In genomic region chr1:11685210-11685752, GRCh38 we compare ENCODE assay signal across 18 cellular contexts. TPM values are rescaled to one million over a fixed set of nuclear protein-coding genes. Genes with fewer than 3 reads are reported as not detected.
DNase-seq lines count a peak whose midpoint lies in the region; ATAC-seq, FAIRE-seq and TF ChIP-seq lines count a peak whose summit lies in the region.
"Had no signal": no experiment of that assay in that cellular context is flagged by ENCODE, and none has a peak within 500 bp of the region (broad histone marks: within the 10 kb centered on the region; RNA-seq: fewer than 3 reads in every experiment).

No MANE protein-coding gene starts in this region.

- no peak overlapping the region for H2BK120ac ChIP-seq in mesenchymal stem cell (ENCODE audit: low read depth, low read length)

- intact Hi-C loops in HepG2 (cut with micrococcal nuclease; ENCODE audit: unreplicated experiment) (no loop called here), right lobe of liver (cut with DNase I) (no loop called here)

- H4K20me1 ChIP-seq in HepG2 (ENCODE audit: insufficient read depth, low read length), result no peaks in the 10 kb centered on the region

- H3K18ac ChIP-seq in mesenchymal stem cell (ENCODE audit: low read depth in 1 of 2, low read length in 2 of 2), result no peak overlapping the region

- no peak overlapping the region for H4K91ac ChIP-seq in mesenchymal stem cell (ENCODE audit: low read length)

- H2AFZ ChIP-seq in HepG2 (ENCODE audit: low read length) (no peak overlapping the region), mesenchymal stem cell (ENCODE audit: low read depth, low read length) (no peak overlapping the region)

- no peak overlapping the region for H2AK5ac ChIP-seq in mesenchymal stem cell (ENCODE audit: low read length, severe bottlenecking)

- H2BK5ac ChIP-seq in mesenchymal stem cell (ENCODE audit: low read depth, low read length, poor library complexity, severe bottlenecking), result no peak overlapping the region

- no peak for TF ChIP-seq RAD21 in HepG2 (CRISPR knock-in tag; IDR thresholded peaks at IDR 0.05)

- TF ChIP-seq CTCF in HepG2 (CRISPR knock-in tag; IDR thresholded peaks at IDR 0.05), result no peak
- no peak for TF ChIP-seq CTCF in right lobe of liver (IDR thresholded peaks at IDR 0.05)

- in situ Hi-C loops in HepG2 (cut with HindIII; ENCODE audit: extremely low pct_ligation_motif_present, low pct_unique_long_range_greater_than_20kb) (no loop called here), SK-MEL-5 (cut with HindIII; ENCODE audit: low pct_unique_long_range_greater_than_20kb, low sequenced_read_pairs) (no loop called here)

- 48% methylated on average over 7 of the region's 7 CpGs for WGBS in HepG2 (ENCODE audit: low lambda C conversion rate)
- WGBS in right lobe of liver (ENCODE audit: insufficient coverage, low coverage, low lambda C conversion rate, missing lambda C conversion rate), result 89% methylated on average over 6 of the region's 7 CpGs
- 90% methylated on average over 6 of the region's 7 CpGs for WGBS in mesenchymal stem cell

- ATAC-seq in HepG2 (no peak), right lobe of liver (no peak), GM18498 (IDR thresholded peaks at IDR 0.05; ENCODE audit: unreplicated experiment) (no peak)

- H3K14ac ChIP-seq in mesenchymal stem cell (ENCODE audit: low read length in 2 of 2), result no peak overlapping the region

- H3K27ac ChIP-seq in HepG2 (ENCODE audit: extremely low read length, insufficient read depth, low read length), result no peak overlapping the region
- no peak overlapping the region for H3K27ac ChIP-seq in right lobe of liver
- H3K27ac ChIP-seq in mesenchymal stem cell (ENCODE audit: low read length, poor library complexity, severe bottlenecking), result no peak overlapping the region
- H3K27ac ChIP-seq: 22Rv1, SK-N-MC had no signal

- CTCF ChIA-PET in HepG2 (lab: Yijun Ruan, JAX; ENCODE audit: low intra/inter-chr PET ratio, low total read pairs), result no interaction called here

- H3K4me3 ChIP-seq in HepG2 (replicated peaks in 1 of 3; ENCODE audit: insufficient read depth in 1 of 3, low read depth in 2 of 3, low read length in 3 of 3) (no peak overlapping the region), right lobe of liver (no peak overlapping the region), mesenchymal stem cell (ENCODE audit: insufficient read depth in 1 of 2, low read depth in 1 of 2, low read length in 2 of 2) (no peak overlapping the region)
- H3K4me3 ChIP-seq: SK-N-MC had no signal

- H4K8ac ChIP-seq in mesenchymal stem cell (ENCODE audit: low read length), result no peak overlapping the region

- peaks cover 20% of the 10 kb centered on the region for H3K4me1 ChIP-seq in HepG2 (ENCODE audit: insufficient read depth, low read length)
- H3K4me1 ChIP-seq in right lobe of liver, result peaks cover 0 to 11% (median 3%) of the 10 kb centered on the region in 4 donors
- peaks cover 13% of the 10 kb centered on the region for H3K4me1 ChIP-seq in mesenchymal stem cell (ENCODE audit: control insufficient read depth, insufficient read depth, low read depth, low read length)

- H3K36me3 ChIP-seq in HepG2 (replicated peaks in 1 of 2; ENCODE audit: control insufficient read depth in 1 of 2, insufficient read depth in 2 of 2, low read length in 2 of 2) (no peaks in the 10 kb centered on the region), right lobe of liver (no peaks in the 10 kb centered on the region), mesenchymal stem cell (ENCODE audit: control insufficient read depth in 1 of 2, insufficient read depth in 2 of 2, low read depth in 1 of 2, low read length in 2 of 2) (no peaks in the 10 kb centered on the region)

- no peak for DNase-seq in HepG2 (ENCODE audit: low spot score)
- no peak for DNase-seq in right lobe of liver
- DNase-seq in SK-MEL-5 (ENCODE audit: low read depth, low spot score), result peak; percentile 28
- DNase-seq in NCI-H2171 (lab: John Stamatoyannopoulos, UW), result no peak
- no peak for DNase-seq in mesenchymal stem cell
- DNase-seq: Caco-2; CD4-positive, alpha-beta T cell; GDM1; IMR-90; NCI-H1105; NCI-H2081; NCI-H446 treated with DMSO at 0.1 percent for 48 hours; Right ventricle myocardium superior had no signal

- TF ChIP-seq EP300 in HepG2 (IDR thresholded peaks at IDR 0.05; ENCODE audit: low read depth in 2 of 2, low read length in 2 of 2) (no peak), HepG2 (CRISPR knock-in tag; IDR thresholded peaks at IDR 0.05; ENCODE audit: borderline replicate concordance) (no peak)

- H3K79me2 ChIP-seq in HepG2 (ENCODE audit: insufficient read depth, low read length), result no peaks in the 10 kb centered on the region

- no peak overlapping the region for H3K23ac ChIP-seq in mesenchymal stem cell (ENCODE audit: low read length in 2 of 2)

- no TSS peak for BruUV-seq in HepG2 (replicated peaks; lab: Mats Ljungman, UMichigan)

- FAIRE-seq in HepG2 (lab: Jason Lieb, UNC), result no peak
- FAIRE-seq: H54 had no signal

- H2BK15ac ChIP-seq in mesenchymal stem cell (ENCODE audit: low read depth, poor library complexity, severe bottlenecking), result no peak overlapping the region

- POLR2A ChIA-PET in HepG2 (lab: Yijun Ruan, JAX), result interaction anchor here (1.5 kb wide), 1 partner anchor 14 kb away, joined by 3 read pairs; no protein-coding TSS in a partner anchor

- no peak overlapping the region for H3K4me2 ChIP-seq in HepG2 (ENCODE audit: low read depth, low read length)
- no peak overlapping the region for H3K4me2 ChIP-seq in mesenchymal stem cell (ENCODE audit: low read length, poor library complexity, severe bottlenecking)

- H3K9me3 ChIP-seq in HepG2 (ENCODE audit: low read length) (no peaks in the 10 kb centered on the region), right lobe of liver (no peaks in the 10 kb centered on the region), mesenchymal stem cell (ENCODE audit: control insufficient read depth, low read length) (no peaks in the 10 kb centered on the region)
- H3K9me3 ChIP-seq: Caco-2 had no signal

- TF ChIP-seq POLR2A in HepG2 (IDR thresholded peaks at IDR 0.05; ENCODE audit: insufficient read depth in 1 of 2, low read depth in 2 of 2, low read length in 2 of 2) (no peak), right lobe of liver (IDR thresholded peaks at IDR 0.05) (no peak)

- H3K79me1 ChIP-seq in mesenchymal stem cell (replicated peaks; ENCODE audit: low read length, poor library complexity, severe bottlenecking), result peaks cover 4% of the 10 kb centered on the region

- no peak overlapping the region for H3K9ac ChIP-seq in HepG2 (ENCODE audit: insufficient read depth, low read depth, low read length)
- H3K9ac ChIP-seq in mesenchymal stem cell (ENCODE audit: low read length), result no peak overlapping the region

- peaks cover 6 to 59% of the 10 kb centered on the region in 2 experiments; a peak in 4 of 5 replicates for H3K27me3 ChIP-seq in HepG2 (ENCODE audit: control insufficient read depth in 1 of 2, insufficient read depth in 2 of 2, low read length in 2 of 2)
- no peaks in the 10 kb centered on the region for H3K27me3 ChIP-seq in right lobe of liver
- H3K27me3 ChIP-seq in mesenchymal stem cell (ENCODE audit: control insufficient read depth in 1 of 2, insufficient read depth in 1 of 2, low read length in 2 of 2), result peaks cover 34 to 53% of the 10 kb centered on the region in 2 experiments

- H3K4ac ChIP-seq in mesenchymal stem cell (ENCODE audit: low read depth in 1 of 2, low read length in 2 of 2), result no peak overlapping the region

- no peak overlapping the region for H2BK12ac ChIP-seq in mesenchymal stem cell (ENCODE audit: low read length in 2 of 2)

RNA-seq across cellular contexts. Expression of gene MAD2L2, which starts 4.3 kb away (rescaled TPM):
- total RNA-seq in HepG2 (2016; rRNA removed; fragmentation: Illumina TruSeq; extraction: Trizol), result 37.6 and 53.8 TPM in 2 replicates
- total RNA-seq in HepG2 (2016; cell fraction: cytosol; rRNA removed; fragmentation: Illumina TruSeq; extraction: Trizol; ENCODE audit: low read depth), result 164 and 195 TPM in 2 replicates
- 34.8 and 55.0 TPM in 2 replicates for total RNA-seq in HepG2 (2016; cell fraction: insoluble cytoplasmic fraction; rRNA removed; fragmentation: Illumina TruSeq; extraction: Trizol)
- total RNA-seq in HepG2 (2016; cell fraction: membrane; rRNA removed; fragmentation: Illumina TruSeq; extraction: Trizol), result 127 and 152 TPM in 2 replicates
- total RNA-seq in HepG2 (2016; cell fraction: nucleus; rRNA removed; fragmentation: Illumina TruSeq; extraction: Trizol), result 28.6 and 32.6 TPM in 2 replicates
- 51.8 and 53.0 TPM in 2 replicates for polyA plus RNA-seq in HepG2 (2011; rRNA removed)
- 56.2 and 86.8 TPM in 2 replicates for polyA plus RNA-seq in HepG2 (2011; cell fraction: cytosol; rRNA removed)
- polyA plus RNA-seq in HepG2 (2011; cell fraction: nucleus; rRNA removed), result 69.0 and 73.0 TPM in 2 replicates
- 33.6 and 38.0 TPM in 2 replicates for polyA plus RNA-seq in HepG2 (2012)
- polyA plus RNA-seq in HepG2 (2016; cell fraction: cytosol; fragmentation: Illumina TruSeq; extraction: Trizol; ENCODE audit: low read depth), result 231 and 260 TPM in 2 replicates
- 43.5 and 51.8 TPM in 2 replicates for polyA plus RNA-seq in HepG2 (2016; cell fraction: insoluble cytoplasmic fraction; fragmentation: Illumina TruSeq; extraction: Trizol; ENCODE audit: low read depth)
- 147 and 163 TPM in 2 replicates for polyA plus RNA-seq in HepG2 (2016; cell fraction: membrane; fragmentation: Illumina TruSeq; extraction: Trizol; ENCODE audit: low read depth)
- 60.5 and 63.4 TPM in 2 replicates for polyA plus RNA-seq in HepG2 (2016; cell fraction: nucleus; fragmentation: Illumina TruSeq; extraction: Trizol; ENCODE audit: insufficient read depth, low read depth)
- 65.7 and 126 TPM in 2 replicates for polyA minus RNA-seq in HepG2 (2011; rRNA and poly(A)+ RNA removed; ENCODE audit: low replicate concordance)
- polyA minus RNA-seq in HepG2 (2011; cell fraction: cytosol; rRNA and poly(A)+ RNA removed), result 20.8 and 24.6 TPM in 2 replicates
- 15.5 and 18.3 TPM in 2 replicates for polyA minus RNA-seq in HepG2 (2011; cell fraction: nucleus; rRNA and poly(A)+ RNA removed)
- 10 to 100 TPM; 18.0 to 66.4 (median 29.7) TPM for total RNA-seq in right lobe of liver
- total RNA-seq in SK-MEL-5 (2014; rRNA removed; shearing (Covaris generic)), result 62.5 and 64.8 TPM in 2 replicates
- polyA plus RNA-seq in SK-MEL-5 (2015; cell fraction: cytosol; rRNA removed), result 81.7 and 84.7 TPM in 2 replicates
- polyA plus RNA-seq in SK-MEL-5 (2015; cell fraction: nucleus; rRNA removed), result 57.5 and 77.6 TPM in 2 replicates
- 25.7 TPM for polyA plus RNA-seq in mesenchymal stem cell (2013, experiment 1 of 2)
- polyA plus RNA-seq in mesenchymal stem cell (2013, experiment 2 of 2), result 26.3 TPM

RNA-seq across cellular contexts. Expression of gene DRAXIN, which starts 6.2 kb away (rescaled TPM):
- 0.02 TPM in 1 of 2 replicates, not detected in the other for total RNA-seq in HepG2 (2016; rRNA removed; fragmentation: Illumina TruSeq; extraction: Trizol)
- not detected in 2 replicates for total RNA-seq in HepG2 (2016; cell fraction: cytosol; rRNA removed; fragmentation: Illumina TruSeq; extraction: Trizol; ENCODE audit: low read depth)
- total RNA-seq in HepG2 (2016; cell fraction: insoluble cytoplasmic fraction; rRNA removed; fragmentation: Illumina TruSeq; extraction: Trizol), result 0.02 TPM in 1 of 2 replicates, not detected in the other
- not detected in 2 replicates for total RNA-seq in HepG2 (2016; cell fraction: membrane; rRNA removed; fragmentation: Illumina TruSeq; extraction: Trizol)
- total RNA-seq in HepG2 (2016; cell fraction: nucleus; rRNA removed; fragmentation: Illumina TruSeq; extraction: Trizol), result not detected in 2 replicates
- not detected in 2 replicates for polyA plus RNA-seq in HepG2 (2011; rRNA removed)
- polyA plus RNA-seq in HepG2 (2011; cell fraction: cytosol; rRNA removed), result under 0.01 TPM in 1 of 2 replicates, not detected in the other
- polyA plus RNA-seq in HepG2 (2011; cell fraction: nucleus; rRNA removed), result not detected in 2 replicates
- polyA plus RNA-seq in HepG2 (2012), result not detected in 2 replicates
- polyA plus RNA-seq in HepG2 (2016; cell fraction: cytosol; fragmentation: Illumina TruSeq; extraction: Trizol; ENCODE audit: low read depth), result not detected in 2 replicates
- polyA plus RNA-seq in HepG2 (2016; cell fraction: insoluble cytoplasmic fraction; fragmentation: Illumina TruSeq; extraction: Trizol; ENCODE audit: low read depth), result not detected in 2 replicates
- not detected in 2 replicates for polyA plus RNA-seq in HepG2 (2016; cell fraction: membrane; fragmentation: Illumina TruSeq; extraction: Trizol; ENCODE audit: low read depth)
- polyA plus RNA-seq in HepG2 (2016; cell fraction: nucleus; fragmentation: Illumina TruSeq; extraction: Trizol; ENCODE audit: insufficient read depth, low read depth), result 0.05 TPM in 1 of 2 replicates, not detected in the other
- 0.09 and 0.10 TPM in 2 replicates for polyA minus RNA-seq in HepG2 (2011; rRNA and poly(A)+ RNA removed; ENCODE audit: low replicate concordance)
- polyA minus RNA-seq in HepG2 (2011; cell fraction: cytosol; rRNA and poly(A)+ RNA removed), result not detected in 2 replicates
- not detected in 2 replicates for polyA minus RNA-seq in HepG2 (2011; cell fraction: nucleus; rRNA and poly(A)+ RNA removed)
- total RNA-seq in right lobe of liver, result not detected
- total RNA-seq in SK-MEL-5 (2014; rRNA removed; shearing (Covaris generic)), result 0.03 TPM in 1 of 2 replicates, not detected in the other
- 0.03 TPM in 1 of 2 replicates, not detected in the other for polyA plus RNA-seq in SK-MEL-5 (2015; cell fraction: cytosol; rRNA removed)
- 0.05 and 0.11 TPM in 2 replicates for polyA plus RNA-seq in SK-MEL-5 (2015; cell fraction: nucleus; rRNA removed)
- not detected for polyA plus RNA-seq in mesenchymal stem cell (2013, experiment 1 of 2)
- polyA plus RNA-seq in mesenchymal stem cell (2013, experiment 2 of 2), result under 0.01 TPM

RNA-seq across cellular contexts. Expression of gene FBXO6, which starts 21.3 kb away (rescaled TPM):
- 10.0 and 10.7 TPM in 2 replicates for total RNA-seq in HepG2 (2016; rRNA removed; fragmentation: Illumina TruSeq; extraction: Trizol)
- 21.0 and 25.0 TPM in 2 replicates for total RNA-seq in HepG2 (2016; cell fraction: cytosol; rRNA removed; fragmentation: Illumina TruSeq; extraction: Trizol; ENCODE audit: low read depth)
- total RNA-seq in HepG2 (2016; cell fraction: insoluble cytoplasmic fraction; rRNA removed; fragmentation: Illumina TruSeq; extraction: Trizol), result 8.7 and 9.5 TPM in 2 replicates
- 20.2 and 24.8 TPM in 2 replicates for total RNA-seq in HepG2 (2016; cell fraction: membrane; rRNA removed; fragmentation: Illumina TruSeq; extraction: Trizol)
- 4.0 and 5.2 TPM in 2 replicates for total RNA-seq in HepG2 (2016; cell fraction: nucleus; rRNA removed; fragmentation: Illumina TruSeq; extraction: Trizol)
- 8.0 and 8.1 TPM in 2 replicates for polyA plus RNA-seq in HepG2 (2011; rRNA removed)
- polyA plus RNA-seq in HepG2 (2011; cell fraction: cytosol; rRNA removed), result 7.1 and 10.5 TPM in 2 replicates
- 3.5 and 4.5 TPM in 2 replicates for polyA plus RNA-seq in HepG2 (2011; cell fraction: nucleus; rRNA removed)
- 2.1 and 2.9 TPM in 2 replicates for polyA plus RNA-seq in HepG2 (2012)
- polyA plus RNA-seq in HepG2 (2016; cell fraction: cytosol; fragmentation: Illumina TruSeq; extraction: Trizol; ENCODE audit: low read depth), result 34.0 and 38.4 TPM in 2 replicates
- polyA plus RNA-seq in HepG2 (2016; cell fraction: insoluble cytoplasmic fraction; fragmentation: Illumina TruSeq; extraction: Trizol; ENCODE audit: low read depth), result 11.8 and 12.6 TPM in 2 replicates
- polyA plus RNA-seq in HepG2 (2016; cell fraction: membrane; fragmentation: Illumina TruSeq; extraction: Trizol; ENCODE audit: low read depth), result 23.7 and 27.8 TPM in 2 replicates
- polyA plus RNA-seq in HepG2 (2016; cell fraction: nucleus; fragmentation: Illumina TruSeq; extraction: Trizol; ENCODE audit: insufficient read depth, low read depth), result 9.0 and 9.5 TPM in 2 replicates
- 3.3 and 10.2 TPM in 2 replicates for polyA minus RNA-seq in HepG2 (2011; rRNA and poly(A)+ RNA removed; ENCODE audit: low replicate concordance)
- 2.5 and 3.6 TPM in 2 replicates for polyA minus RNA-seq in HepG2 (2011; cell fraction: cytosol; rRNA and poly(A)+ RNA removed)
- polyA minus RNA-seq in HepG2 (2011; cell fraction: nucleus; rRNA and poly(A)+ RNA removed), result 0.64 and 1.1 TPM in 2 replicates
- 10 to 100 TPM in 4 of 6 experiments, 1 to 10 TPM in 2; 7.0 to 21.1 (median 11.5) TPM for total RNA-seq in right lobe of liver
- total RNA-seq in SK-MEL-5 (2014; rRNA removed; shearing (Covaris generic)), result 4.8 and 5.0 TPM in 2 replicates
- 7.2 TPM in 2 replicates for polyA plus RNA-seq in SK-MEL-5 (2015; cell fraction: cytosol; rRNA removed)
- polyA plus RNA-seq in SK-MEL-5 (2015; cell fraction: nucleus; rRNA removed), result 0.99 and 2.5 TPM in 2 replicates
- polyA plus RNA-seq in mesenchymal stem cell (2013, experiment 1 of 2), result 6.2 TPM
- 6.3 TPM for polyA plus RNA-seq in mesenchymal stem cell (2013, experiment 2 of 2)

RNA-seq across cellular contexts. Expression of gene FBXO44, which starts 30.6 kb away (rescaled TPM):
- total RNA-seq in HepG2 (2016; rRNA removed; fragmentation: Illumina TruSeq; extraction: Trizol), result 13.4 and 22.4 TPM in 2 replicates
- total RNA-seq in HepG2 (2016; cell fraction: cytosol; rRNA removed; fragmentation: Illumina TruSeq; extraction: Trizol; ENCODE audit: low read depth), result 8.3 and 9.2 TPM in 2 replicates
- total RNA-seq in HepG2 (2016; cell fraction: insoluble cytoplasmic fraction; rRNA removed; fragmentation: Illumina TruSeq; extraction: Trizol), result 13.9 and 21.3 TPM in 2 replicates
- total RNA-seq in HepG2 (2016; cell fraction: membrane; rRNA removed; fragmentation: Illumina TruSeq; extraction: Trizol), result 11.8 and 12.2 TPM in 2 replicates
- 27.2 and 30.0 TPM in 2 replicates for total RNA-seq in HepG2 (2016; cell fraction: nucleus; rRNA removed; fragmentation: Illumina TruSeq; extraction: Trizol)
- polyA plus RNA-seq in HepG2 (2011; rRNA removed), result 27.9 and 31.2 TPM in 2 replicates
- 15.5 and 22.9 TPM in 2 replicates for polyA plus RNA-seq in HepG2 (2011; cell fraction: cytosol; rRNA removed)
- 216 and 281 TPM in 2 replicates for polyA plus RNA-seq in HepG2 (2011; cell fraction: nucleus; rRNA removed)
- 14.5 and 21.6 TPM in 2 replicates for polyA plus RNA-seq in HepG2 (2012)
- 6.4 and 7.6 TPM in 2 replicates for polyA plus RNA-seq in HepG2 (2016; cell fraction: cytosol; fragmentation: Illumina TruSeq; extraction: Trizol; ENCODE audit: low read depth)
- polyA plus RNA-seq in HepG2 (2016; cell fraction: insoluble cytoplasmic fraction; fragmentation: Illumina TruSeq; extraction: Trizol; ENCODE audit: low read depth), result 16.6 and 20.5 TPM in 2 replicates
- 10.7 and 11.0 TPM in 2 replicates for polyA plus RNA-seq in HepG2 (2016; cell fraction: membrane; fragmentation: Illumina TruSeq; extraction: Trizol; ENCODE audit: low read depth)
- 63.3 and 73.9 TPM in 2 replicates for polyA plus RNA-seq in HepG2 (2016; cell fraction: nucleus; fragmentation: Illumina TruSeq; extraction: Trizol; ENCODE audit: insufficient read depth, low read depth)
- 6.4 and 37.9 TPM in 2 replicates for polyA minus RNA-seq in HepG2 (2011; rRNA and poly(A)+ RNA removed; ENCODE audit: low replicate concordance)
- polyA minus RNA-seq in HepG2 (2011; cell fraction: cytosol; rRNA and poly(A)+ RNA removed), result 5.6 and 11.0 TPM in 2 replicates
- 63.7 and 77.4 TPM in 2 replicates for polyA minus RNA-seq in HepG2 (2011; cell fraction: nucleus; rRNA and poly(A)+ RNA removed)
- total RNA-seq in right lobe of liver, result 10 to 100 TPM in 4 of 6 experiments, 1 to 10 TPM in 2; 8.7 to 15.3 (median 10.5) TPM
- total RNA-seq in SK-MEL-5 (2014; rRNA removed; shearing (Covaris generic)), result 20.3 and 21.4 TPM in 2 replicates
- polyA plus RNA-seq in SK-MEL-5 (2015; cell fraction: cytosol; rRNA removed), result 27.3 and 38.2 TPM in 2 replicates
- polyA plus RNA-seq in SK-MEL-5 (2015; cell fraction: nucleus; rRNA removed), result 182 and 185 TPM in 2 replicates
- 17.4 TPM for polyA plus RNA-seq in mesenchymal stem cell (2013, experiment 1 of 2)
- 14.8 TPM for polyA plus RNA-seq in mesenchymal stem cell (2013, experiment 2 of 2)

RNA-seq across cellular contexts. Expression of gene FBXO2, which starts 31.1 kb away (rescaled TPM):
- total RNA-seq in HepG2 (2016; rRNA removed; fragmentation: Illumina TruSeq; extraction: Trizol), result 112 and 118 TPM in 2 replicates
- total RNA-seq in HepG2 (2016; cell fraction: cytosol; rRNA removed; fragmentation: Illumina TruSeq; extraction: Trizol; ENCODE audit: low read depth), result 24.1 and 26.6 TPM in 2 replicates
- total RNA-seq in HepG2 (2016; cell fraction: insoluble cytoplasmic fraction; rRNA removed; fragmentation: Illumina TruSeq; extraction: Trizol), result 117 and 122 TPM in 2 replicates
- total RNA-seq in HepG2 (2016; cell fraction: membrane; rRNA removed; fragmentation: Illumina TruSeq; extraction: Trizol), result 42.0 and 46.9 TPM in 2 replicates
- 44.1 and 50.6 TPM in 2 replicates for total RNA-seq in HepG2 (2016; cell fraction: nucleus; rRNA removed; fragmentation: Illumina TruSeq; extraction: Trizol)
- polyA plus RNA-seq in HepG2 (2011; rRNA removed), result 79.1 and 79.3 TPM in 2 replicates
- 111 and 159 TPM in 2 replicates for polyA plus RNA-seq in HepG2 (2011; cell fraction: cytosol; rRNA removed)
- polyA plus RNA-seq in HepG2 (2011; cell fraction: nucleus; rRNA removed), result 117 and 119 TPM in 2 replicates
- polyA plus RNA-seq in HepG2 (2012), result 56.3 and 79.3 TPM in 2 replicates
- 32.5 and 36.0 TPM in 2 replicates for polyA plus RNA-seq in HepG2 (2016; cell fraction: cytosol; fragmentation: Illumina TruSeq; extraction: Trizol; ENCODE audit: low read depth)
- polyA plus RNA-seq in HepG2 (2016; cell fraction: insoluble cytoplasmic fraction; fragmentation: Illumina TruSeq; extraction: Trizol; ENCODE audit: low read depth), result 190 and 198 TPM in 2 replicates
- polyA plus RNA-seq in HepG2 (2016; cell fraction: membrane; fragmentation: Illumina TruSeq; extraction: Trizol; ENCODE audit: low read depth), result 55.6 and 59.6 TPM in 2 replicates
- polyA plus RNA-seq in HepG2 (2016; cell fraction: nucleus; fragmentation: Illumina TruSeq; extraction: Trizol; ENCODE audit: insufficient read depth, low read depth), result 151 and 157 TPM in 2 replicates
- polyA minus RNA-seq in HepG2 (2011; rRNA and poly(A)+ RNA removed; ENCODE audit: low replicate concordance), result 7.8 and 69.7 TPM in 2 replicates
- 28.6 and 33.3 TPM in 2 replicates for polyA minus RNA-seq in HepG2 (2011; cell fraction: cytosol; rRNA and poly(A)+ RNA removed)
- 16.7 and 18.5 TPM in 2 replicates for polyA minus RNA-seq in HepG2 (2011; cell fraction: nucleus; rRNA and poly(A)+ RNA removed)
- total RNA-seq in right lobe of liver, result 10 to 100 TPM in 4 of 6 experiments, 1 to 10 TPM in 2; 6.6 to 23.7 (median 16.0) TPM
- 1.3 and 2.2 TPM in 2 replicates for total RNA-seq in SK-MEL-5 (2014; rRNA removed; shearing (Covaris generic))
- 1.1 and 3.2 TPM in 2 replicates for polyA plus RNA-seq in SK-MEL-5 (2015; cell fraction: cytosol; rRNA removed)
- polyA plus RNA-seq in SK-MEL-5 (2015; cell fraction: nucleus; rRNA removed), result 5.9 and 7.3 TPM in 2 replicates
- polyA plus RNA-seq in mesenchymal stem cell (2013, experiment 1 of 2), result 3.1 TPM
- 3.7 TPM for polyA plus RNA-seq in mesenchymal stem cell (2013, experiment 2 of 2)
- total RNA-seq: LHCN-M2 had no signal
